Comparison of ENCODE assay signal across 14 cellular contexts in genomic region chr1:42971848-42972291, GRCh38.
DNase-seq lines count a peak whose midpoint lies in the region; ATAC-seq and FAIRE-seq lines count a peak whose summit lies in the region.
"Had no signal": no experiment of that assay in that cellular context is flagged by ENCODE, and none has a peak within 500 bp of the region (broad histone marks: within the 10 kb centered on the region; RNA-seq: fewer than 3 reads in every experiment).

No MANE protein-coding gene starts in this region.

- DNase-seq in ELR (ENCODE audit: low read depth) (peak; percentile 83), RCC 7860 (ENCODE audit: low spot score) (peak; percentile 73), fibroblast of gingiva (ENCODE audit: low read depth) (peak; percentile 48), skeletal muscle cell (ENCODE audit: low read depth) (peak; percentile 64), head of caudate nucleus (no peak), midbrain (lab: John Stamatoyannopoulos, UW) (no peak)
- no peak for DNase-seq in stimulated activated naive CD4-positive, alpha-beta T cell treated with Interleukin-2 at 50 U/mL for 16 hours (lab: John Stamatoyannopoulos, UW)
- DNase-seq: activated CD4-positive, CD25-positive, alpha-beta regulatory T cell; DMS79; lower lobe of right lung; upper lobe of left lung had no signal

- no peak overlapping the region for H3K4me3 ChIP-seq in skeletal muscle cell (ENCODE audit: low read depth, low read length)
- H3K4me3 ChIP-seq: gastroesophageal sphincter, lower lobe of right lung, upper lobe of left lung had no signal

- FAIRE-seq in RCC 7860 (lab: Jason Lieb, UNC) = peak; percentile 86

- ATAC-seq in GM19351 (IDR thresholded peaks at IDR 0.05; ENCODE audit: unreplicated experiment) = no peak
- ATAC-seq: gastroesophageal sphincter, lower lobe of right lung, Right ventricle myocardium inferior had no signal

- intact Hi-C loops in head of caudate nucleus (cut with DNase I) = no loop called here

Comparison
In these comparisons a context has a peak if more than half of its experiments do, and no peak if none do; other contexts are left out.
1. DNase-seq: peak in ELR (single experiment), RCC 7860 (single experiment), fibroblast of gingiva (single experiment) and skeletal muscle cell (single experiment); none in stimulated activated naive CD4-positive, alpha-beta T cell treated with Interleukin-2 at 50 U/mL for 16 hours (single experiment), head of caudate nucleus (0 of 42) and midbrain (single experiment).